In the genomic region with DNA sequence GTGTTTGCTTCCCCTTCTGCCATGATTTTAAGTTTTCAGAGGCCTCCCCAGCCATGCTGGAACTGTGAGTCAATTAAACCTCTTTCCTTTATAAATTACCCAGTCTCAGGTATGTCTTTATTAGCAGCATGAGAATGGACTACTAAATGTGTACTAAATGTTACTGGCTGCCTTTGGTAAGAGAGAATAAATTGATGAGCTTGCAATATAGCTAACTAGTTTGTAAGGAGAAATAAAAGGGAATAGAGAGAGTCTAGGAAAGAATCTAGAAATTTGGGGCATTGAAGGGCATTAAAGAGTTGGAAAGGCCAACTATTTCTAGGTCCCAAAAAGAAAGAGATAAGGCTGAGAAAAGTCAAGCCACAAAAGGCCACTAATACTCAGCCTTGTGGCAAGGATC, we compare ENCODE assay signal across 29 cellular contexts. TPM values are rescaled to one million over a fixed set of nuclear protein-coding genes. Genes with fewer than 3 reads are reported as not detected.
"Had no signal": no experiment of that assay in that cellular context is flagged by ENCODE, and none has a peak within 500 bp of the region (broad histone marks: within the 10 kb centered on the region; RNA-seq: fewer than 3 reads in every experiment).

No MANE protein-coding gene starts in this region.

- ATAC-seq: effector memory CD8-positive, alpha-beta T cell; esophagus mucosa; gastrocnemius medialis; heart right ventricle; left cardiac atrium; left lung; left ventricle myocardium superior; lower lobe of right lung; mucosa of descending colon had no signal

- H3K4me3 ChIP-seq: colonic mucosa, esophagus squamous epithelium, gastrocnemius medialis, heart right ventricle, left lung, lower lobe of right lung, mucosa of descending colon had no signal

- DNase-seq: colonic mucosa; cortex of kidney; effector CD8-positive, alpha-beta T cell; effector memory CD8-positive, alpha-beta T cell; endodermal cell; erythroblast; esophagus squamous epithelium; foreskin fibroblast; foreskin melanocyte; gastrocnemius medialis; glutamatergic neuron; head of caudate nucleus; heart right ventricle; hippocampal formation; left cardiac atrium; left lung; left ventricle myocardium superior; lower lobe of right lung; mesenchymal stem cell; mucosa of descending colon had no signal

- H3K36me3 ChIP-seq: colonic mucosa, esophagus squamous epithelium, gastrocnemius medialis, heart right ventricle, left lung, lower lobe of right lung had no signal

- FAIRE-seq: endometrium, islet of Langerhans, keratinocyte had no signal

- H3K9me3 ChIP-seq: colonic mucosa, gastrocnemius medialis had no signal

- H3K27me3 ChIP-seq: colonic mucosa, esophagus squamous epithelium, gastrocnemius medialis, heart right ventricle, left lung had no signal

- H3K4me1 ChIP-seq: colonic mucosa, esophagus squamous epithelium, gastrocnemius medialis, heart right ventricle, left lung, lower lobe of right lung had no signal

- H3K27ac ChIP-seq: colonic mucosa, epithelial cell of prostate, esophagus squamous epithelium, gastrocnemius medialis, heart right ventricle, left lung, lower lobe of right lung had no signal

RNA-seq across cellular contexts. Expression of gene SOHLH2, which starts 5.5 kb away (rescaled TPM):
- total RNA-seq: dermis microvascular lymphatic vessel endothelial cell, esophagus squamous epithelium, kidney epithelial cell, left ventricle myocardium superior, lower leg skin, lower lobe of right lung, mesenteric fat pad had no signal
- polyA plus RNA-seq: keratinocyte had no signal
